ENCODE assay signal across 9 cellular contexts in genomic region chr6:41707565-41708200, GRCh38.
DNase-seq lines count a peak whose midpoint lies in the region; ATAC-seq and TF ChIP-seq lines count a peak whose summit lies in the region.
"Had no signal": no experiment of that assay in that cellular context is flagged by ENCODE, and none has a peak within 500 bp of the region (broad histone marks: within the 10 kb centered on the region; RNA-seq: fewer than 3 reads in every experiment).

No MANE protein-coding gene starts in this region.

- peak overlapping the region; percentile 94 for H3K27ac Mint-ChIP-seq in activated naive CD8-positive, alpha-beta T cell

- peak overlapping the region; percentile 73 to 99 (median 95) for H3K27ac ChIP-seq in BLaER1 treated with 17β-estradiol and CSF1 and Interleukin-3, amounts not matched to agents 10 nM and 100 nM
- peak overlapping the region; percentile 95 for H3K27ac ChIP-seq in OCI-LY3 (ENCODE audit: low read length)
- no peak overlapping the region for H3K27ac ChIP-seq in WERI-Rb-1

- H3K4me2 ChIP-seq in BLaER1 treated with 17β-estradiol and CSF1 and Interleukin-3, amounts not matched to agents 10 nM and 100 nM, result peak overlapping the region; percentile 89 to 100 (median 96)
- H3K4me2 ChIP-seq in OCI-LY3 (ENCODE audit: low read length), result peak overlapping the region; percentile 95

- H4K20me1 ChIP-seq in BLaER1 treated with 17β-estradiol and CSF1 and Interleukin-3, amounts not matched to agents 10 nM and 100 nM, result peaks cover 0 to 29% (median 8%) of the 10 kb centered on the region in 11 experiments; a peak in 9 of 22 replicates
- H4K20me1 ChIP-seq in OCI-LY3 (ENCODE audit: insufficient read depth, low read length), result peaks cover 35% of the 10 kb centered on the region

- no peak overlapping the region for H2AFZ ChIP-seq in OCI-LY3 (ENCODE audit: low read depth, low read length)

- peaks cover 79 to 97% (median 94%) of the 10 kb centered on the region in 10 experiments for H3K4me1 ChIP-seq in BLaER1 treated with 17β-estradiol and CSF1 and Interleukin-3, amounts not matched to agents 10 nM and 100 nM
- H3K4me1 ChIP-seq in OCI-LY3 (ENCODE audit: low read length), result peaks cover 57% of the 10 kb centered on the region

- peaks cover 16 to 69% (median 44%) of the 10 kb centered on the region in 11 experiments; a peak in 21 of 22 replicates for H3K36me3 ChIP-seq in BLaER1 treated with 17β-estradiol and CSF1 and Interleukin-3, amounts not matched to agents 10 nM and 100 nM
- H3K36me3 ChIP-seq in OCI-LY3 (replicated peaks; ENCODE audit: low read depth, low read length), result peaks cover 38% of the 10 kb centered on the region
- H3K36me3 ChIP-seq in WERI-Rb-1, result no peaks in the 10 kb centered on the region
- H3K36me3 ChIP-seq: BE2C had no signal

- DNase-seq in medulla oblongata (ENCODE audit: extremely low spot score) (peak; percentile 80), WERI-Rb-1 (no peak)

- peak overlapping the region; percentile 67 to 94 (median 90); a peak in 21 of 22 replicates for H3K9ac ChIP-seq in BLaER1 treated with 17β-estradiol and CSF1 and Interleukin-3, amounts not matched to agents 10 nM and 100 nM
- H3K9ac ChIP-seq in OCI-LY3 (ENCODE audit: low read length), result peak overlapping the region; percentile 94

- no peaks in the 10 kb centered on the region for H3K27me3 Mint-ChIP-seq in activated naive CD8-positive, alpha-beta T cell

- H3K9me3 ChIP-seq in BLaER1 treated with 17β-estradiol and CSF1 and Interleukin-3, amounts not matched to agents 10 nM and 100 nM (replicated peaks in 1 of 11), result no peaks in the 10 kb centered on the region
- H3K9me3 ChIP-seq in OCI-LY3 (ENCODE audit: insufficient read depth, low read length), result no peaks in the 10 kb centered on the region
- H3K9me3 ChIP-seq in WERI-Rb-1 (ENCODE audit: severe bottlenecking), result no peaks in the 10 kb centered on the region
- H3K9me3 ChIP-seq: BE2C had no signal

- H3K27me3 ChIP-seq in BLaER1 treated with 17β-estradiol and CSF1 and Interleukin-3, amounts not matched to agents 10 nM and 100 nM, result no peaks in the 10 kb centered on the region
- H3K27me3 ChIP-seq in OCI-LY3 (ENCODE audit: low read depth, low read length), result no peaks in the 10 kb centered on the region
- H3K27me3 ChIP-seq in WERI-Rb-1 (ENCODE audit: insufficient read depth, low read depth, severe bottlenecking), result no peaks in the 10 kb centered on the region
- H3K27me3 ChIP-seq: BE2C had no signal

- no peaks in the 10 kb centered on the region for H3K9me3 Mint-ChIP-seq in activated naive CD8-positive, alpha-beta T cell (ENCODE audit: low read depth)

- peaks cover 24% of the 10 kb centered on the region for H3K4me1 Mint-ChIP-seq in activated naive CD8-positive, alpha-beta T cell (ENCODE audit: low read depth)

- peaks cover 96% of the 10 kb centered on the region for H3K79me2 ChIP-seq in OCI-LY3 (ENCODE audit: low read length)

- peak overlapping the region; percentile 15 to 66 (median 54); a peak in 16 of 20 replicates for H3K4me3 ChIP-seq in BLaER1 treated with 17β-estradiol and CSF1 and Interleukin-3, amounts not matched to agents 10 nM and 100 nM
- peak overlapping the region; percentile 70 for H3K4me3 ChIP-seq in OCI-LY3 (ENCODE audit: low read length)
- H3K4me3 ChIP-seq in WERI-Rb-1 (ENCODE audit: low read depth, low read length), result no peak overlapping the region

- TF ChIP-seq CTCF in OCI-LY3 (IDR thresholded peaks at IDR 0.05; ENCODE audit: low read depth, low read length), result no peak
- no peak for TF ChIP-seq CTCF in WERI-Rb-1 (IDR thresholded peaks at IDR 0.05; ENCODE audit: low read depth, low read length)

- H3K36me3 Mint-ChIP-seq in activated naive CD8-positive, alpha-beta T cell, result peaks cover 3% of the 10 kb centered on the region

- peak overlapping the region; percentile 42 for H3K4me3 Mint-ChIP-seq in activated naive CD8-positive, alpha-beta T cell

- ATAC-seq in GM18867 (IDR thresholded peaks at IDR 0.05; ENCODE audit: unreplicated experiment) (no peak), GM19467 (IDR thresholded peaks at IDR 0.05; ENCODE audit: unreplicated experiment) (no peak), GM21367 (IDR thresholded peaks at IDR 0.05; ENCODE audit: unreplicated experiment) (no peak)
